11 cellular contexts compared by ENCODE assay signal in the genomic region with DNA sequence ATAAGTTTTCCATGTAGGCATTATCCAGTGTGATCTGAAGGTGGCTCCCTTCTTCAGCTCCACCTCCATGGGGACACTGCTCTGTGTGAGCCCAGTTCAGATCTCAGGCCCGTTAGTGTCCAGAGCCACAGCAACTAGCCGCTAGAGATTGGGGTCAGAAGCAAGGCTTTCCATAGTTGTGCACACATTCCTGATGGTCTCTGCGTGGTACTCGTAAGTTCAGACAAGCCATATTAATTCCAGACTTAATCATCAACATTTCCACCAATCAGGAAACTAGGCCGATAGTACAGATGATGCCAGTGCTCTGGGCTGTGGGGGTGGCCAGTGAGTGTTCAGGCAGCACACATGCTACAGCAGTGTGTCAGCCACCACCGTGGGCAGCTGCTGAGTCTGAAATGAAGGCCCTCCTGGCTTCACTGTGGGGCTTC. TPM values are rescaled to one million over a fixed set of nuclear protein-coding genes. Genes with fewer than 3 reads are reported as not detected.
DNase-seq lines count a peak whose midpoint lies in the region; ATAC-seq and TF ChIP-seq lines count a peak whose summit lies in the region.
"Had no signal": no experiment of that assay in that cellular context is flagged by ENCODE, and none has a peak within 500 bp of the region (broad histone marks: within the 10 kb centered on the region; RNA-seq: fewer than 3 reads in every experiment).

No MANE protein-coding gene starts in this region.

- H3K4me2 ChIP-seq in parathyroid adenoma (ENCODE audit: low read length) (no peak overlapping the region), neural progenitor cell (no peak overlapping the region)

- H3K36me3 ChIP-seq in endodermal cell (ENCODE audit: control insufficient read depth, insufficient read depth, low read length) (no peaks in the 10 kb centered on the region), parathyroid adenoma (ENCODE audit: control insufficient read depth, insufficient read depth, low read length) (no peaks in the 10 kb centered on the region), neural progenitor cell (no peaks in the 10 kb centered on the region)

- no peaks in the 10 kb centered on the region for H3F3A ChIP-seq in neural progenitor cell (ENCODE audit: low read depth)

- H3K9me3 Mint-ChIP-seq in endodermal cell: peaks cover 14% of the 10 kb centered on the region
- H3K9me3 Mint-ChIP-seq in CD4-positive, alpha-beta T cell: no peaks in the 10 kb centered on the region
- peaks cover 2% of the 10 kb centered on the region for H3K9me3 Mint-ChIP-seq in neural progenitor cell

- H4K20me1 ChIP-seq in neural progenitor cell (ENCODE audit: low read depth): no peaks in the 10 kb centered on the region

- H3K4me3 Mint-ChIP-seq in endodermal cell: no peak overlapping the region
- no peak overlapping the region for H3K4me3 Mint-ChIP-seq in CD4-positive, alpha-beta T cell
- no peak overlapping the region for H3K4me3 Mint-ChIP-seq in neural progenitor cell

- no peak overlapping the region for H3K27ac Mint-ChIP-seq in endodermal cell
- no peak overlapping the region for H3K27ac Mint-ChIP-seq in CD4-positive, alpha-beta T cell
- H3K27ac Mint-ChIP-seq in neural progenitor cell: no peak overlapping the region

- peak; percentile 11 for TF ChIP-seq CTCF in endodermal cell (conservative IDR thresholded peaks at IDR 0.05)
- TF ChIP-seq CTCF in parathyroid adenoma (IDR thresholded peaks at IDR 0.05): no peak
- TF ChIP-seq CTCF in CD4-positive, alpha-beta T cell (IDR thresholded peaks at IDR 0.05): no peak
- TF ChIP-seq CTCF in neural progenitor cell (IDR thresholded peaks at IDR 0.05): no peak

- no peak overlapping the region for H3K9ac ChIP-seq in endodermal cell (ENCODE audit: extremely low read depth, low read length, poor library complexity, severe bottlenecking)
- no peak overlapping the region for H3K9ac ChIP-seq in parathyroid adenoma
- H3K9ac ChIP-seq in neural progenitor cell: no peak overlapping the region

- no peaks in the 10 kb centered on the region for H3K27me3 ChIP-seq in endodermal cell (ENCODE audit: control insufficient read depth, insufficient read depth, low read length, poor library complexity, severe bottlenecking)
- no peaks in the 10 kb centered on the region for H3K27me3 ChIP-seq in parathyroid adenoma (ENCODE audit: control insufficient read depth, insufficient read depth, low read length)
- H3K27me3 ChIP-seq in CD4-positive, alpha-beta T cell (ENCODE audit: control insufficient read depth, insufficient read depth, low read length): no peaks in the 10 kb centered on the region
- no peaks in the 10 kb centered on the region for H3K27me3 ChIP-seq in neural progenitor cell

- DNase-seq in GM03348 (ENCODE audit: low spot score) (peak; percentile 92), endodermal cell (no peak), neural progenitor cell (ENCODE audit: low spot score) (no peak)
- DNase-seq in CD4-positive, alpha-beta T cell: no peak
- DNase-seq: activated naive CD4-positive, alpha-beta T cell treated with Interleukin-2 at 50 U/mL for 16 hours; KBM-7; SHP77 had no signal

- H3K36me3 Mint-ChIP-seq in endodermal cell (ENCODE audit: low read depth): peaks cover 5% of the 10 kb centered on the region
- peaks cover 12% of the 10 kb centered on the region for H3K36me3 Mint-ChIP-seq in CD4-positive, alpha-beta T cell (ENCODE audit: low read depth)
- peaks cover 6% of the 10 kb centered on the region for H3K36me3 Mint-ChIP-seq in neural progenitor cell

- intact Hi-C loops in CD4-positive, alpha-beta T cell (cut with DNase I, micrococcal nuclease): no loop called here

- H3K4me1 Mint-ChIP-seq in endodermal cell (peaks cover 4% of the 10 kb centered on the region), neural progenitor cell (no peaks in the 10 kb centered on the region)
- no peaks in the 10 kb centered on the region for H3K4me1 Mint-ChIP-seq in CD4-positive, alpha-beta T cell (ENCODE audit: low read depth)

- H3K9me3 ChIP-seq in endodermal cell (ENCODE audit: control insufficient read depth, low read length) (peaks cover 19% of the 10 kb centered on the region), parathyroid adenoma (ENCODE audit: control insufficient read depth, low read length) (no peaks in the 10 kb centered on the region), neural progenitor cell (ENCODE audit: low read depth) (no peaks in the 10 kb centered on the region)
- no peaks in the 10 kb centered on the region for H3K9me3 ChIP-seq in CD4-positive, alpha-beta T cell (ENCODE audit: control insufficient read depth, low read length)

- peaks cover 4% of the 10 kb centered on the region for H3K27me3 Mint-ChIP-seq in endodermal cell (ENCODE audit: insufficient read depth)
- no peaks in the 10 kb centered on the region for H3K27me3 Mint-ChIP-seq in CD4-positive, alpha-beta T cell
- no peaks in the 10 kb centered on the region for H3K27me3 Mint-ChIP-seq in neural progenitor cell (ENCODE audit: insufficient read depth, low read depth)

- H3K79me2 ChIP-seq in parathyroid adenoma (no peaks in the 10 kb centered on the region), neural progenitor cell (ENCODE audit: low read depth) (no peaks in the 10 kb centered on the region)

- peak overlapping the region; percentile 42 for H2AFZ ChIP-seq in parathyroid adenoma
- no peak overlapping the region for H2AFZ ChIP-seq in neural progenitor cell (replicated peaks)

- no peak for ATAC-seq in CD4-positive, alpha-beta T cell (ENCODE audit: poor library complexity)
- ATAC-seq in GM18870 (IDR thresholded peaks at IDR 0.05; ENCODE audit: unreplicated experiment) (no peak), GM18505 (IDR thresholded peaks at IDR 0.05; ENCODE audit: unreplicated experiment) (no peak)

- CTCF ChIA-PET in CD4-positive, alpha-beta T cell (lab: Charles Lee): interaction anchor here (1.0 kb wide), 1 partner anchor 60 kb away, joined by 3 read pairs; no protein-coding TSS in a partner anchor

- H3K4me3 ChIP-seq in endodermal cell (ENCODE audit: low read length) (no peak overlapping the region), parathyroid adenoma (ENCODE audit: low read depth, low read length) (no peak overlapping the region), neural progenitor cell (no peak overlapping the region)

- WGBS in endodermal cell (ENCODE audit: insufficient coverage in 1 of 2, insufficient read length in 1 of 2), 2 experiments: 82 to 100% methylated on average over 2 to 6 of the region's 6 CpGs

- H3K4me1 ChIP-seq in endodermal cell (ENCODE audit: control insufficient read depth, insufficient read depth, low read length) (peaks cover 3% of the 10 kb centered on the region), parathyroid adenoma (no peaks in the 10 kb centered on the region), neural progenitor cell (no peaks in the 10 kb centered on the region)

- TF ChIP-seq POLR2A in GM18505 (IDR thresholded peaks at IDR 0.05; ENCODE audit: borderline replicate concordance, extremely low read depth, insufficient read depth, insufficient read length): no peak

- H3K27ac ChIP-seq in endodermal cell (ENCODE audit: low read depth, low read length) (no peak overlapping the region), parathyroid adenoma (no peak overlapping the region), neural progenitor cell (no peak overlapping the region)
- no peak overlapping the region for H3K27ac ChIP-seq in CD4-positive, alpha-beta T cell (ENCODE audit: low read depth, low read length)

- POLR2A ChIA-PET in CD4-positive, alpha-beta T cell (lab: Charles Lee): no interaction called here

TF ChIP-seq in PFSK-1, 5 proteins besides CTCF, POLR2A, EP300 and RAD21:
- TF ChIP-seq TAF1 (IDR thresholded peaks at IDR 0.05; ENCODE audit: borderline replicate concordance, insufficient read depth, low read length): peak; percentile 36; the same call in 1 of the 2 replicates
- TF ChIP-seq POLR2AphosphoS5 (IDR thresholded peaks at IDR 0.05; ENCODE audit: low read depth, low read length): no peak
- no peak for TF ChIP-seq SIN3A (IDR thresholded peaks at IDR 0.05; ENCODE audit: borderline replicate concordance, insufficient read depth, low read length)
- TF ChIP-seq, protein P1, sequence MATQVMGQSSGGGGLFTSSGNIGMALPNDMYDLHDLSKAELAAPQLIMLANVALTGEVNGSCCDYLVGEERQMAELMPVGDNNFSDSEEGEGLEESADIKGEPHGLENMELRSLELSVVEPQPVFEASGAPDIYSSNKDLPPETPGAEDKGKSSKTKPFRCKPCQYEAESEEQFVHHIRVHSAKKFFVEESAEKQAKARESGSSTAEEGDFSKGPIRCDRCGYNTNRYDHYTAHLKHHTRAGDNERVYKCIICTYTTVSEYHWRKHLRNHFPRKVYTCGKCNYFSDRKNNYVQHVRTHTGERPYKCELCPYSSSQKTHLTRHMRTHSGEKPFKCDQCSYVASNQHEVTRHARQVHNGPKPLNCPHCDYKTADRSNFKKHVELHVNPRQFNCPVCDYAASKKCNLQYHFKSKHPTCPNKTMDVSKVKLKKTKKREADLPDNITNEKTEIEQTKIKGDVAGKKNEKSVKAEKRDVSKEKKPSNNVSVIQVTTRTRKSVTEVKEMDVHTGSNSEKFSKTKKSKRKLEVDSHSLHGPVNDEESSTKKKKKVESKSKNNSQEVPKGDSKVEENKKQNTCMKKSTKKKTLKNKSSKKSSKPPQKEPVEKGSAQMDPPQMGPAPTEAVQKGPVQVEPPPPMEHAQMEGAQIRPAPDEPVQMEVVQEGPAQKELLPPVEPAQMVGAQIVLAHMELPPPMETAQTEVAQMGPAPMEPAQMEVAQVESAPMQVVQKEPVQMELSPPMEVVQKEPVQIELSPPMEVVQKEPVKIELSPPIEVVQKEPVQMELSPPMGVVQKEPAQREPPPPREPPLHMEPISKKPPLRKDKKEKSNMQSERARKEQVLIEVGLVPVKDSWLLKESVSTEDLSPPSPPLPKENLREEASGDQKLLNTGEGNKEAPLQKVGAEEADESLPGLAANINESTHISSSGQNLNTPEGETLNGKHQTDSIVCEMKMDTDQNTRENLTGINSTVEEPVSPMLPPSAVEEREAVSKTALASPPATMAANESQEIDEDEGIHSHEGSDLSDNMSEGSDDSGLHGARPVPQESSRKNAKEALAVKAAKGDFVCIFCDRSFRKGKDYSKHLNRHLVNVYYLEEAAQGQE (IDR thresholded peaks at IDR 0.05; ENCODE audit: insufficient read depth in 1 of 2, low read depth in 2 of 2, low read length in 2 of 2): no peak
- TF ChIP-seq FOXP2 (optimal IDR thresholded peaks at IDR 0.05; ENCODE audit: borderline replicate concordance, extremely low read depth, extremely low read length, insufficient read depth): no peak

RNA-seq across cellular contexts. Expression of a gene that starts 17.5 kb away (rescaled TPM):
- polyA plus RNA-seq in PFSK-1 (2012; ENCODE audit: insufficient read length, low read depth): 123 TPM
- total RNA-seq in endodermal cell (100 to 1,000 TPM; 121 to 123 TPM), neural progenitor cell (ENCODE audit: low replicate concordance) (80.5 and 150 TPM in 2 replicates)
- 118 TPM for polyA plus RNA-seq in endodermal cell (2013, experiment 1 of 2)
- 104 TPM for polyA plus RNA-seq in endodermal cell (2013, experiment 2 of 2)
- 10 to 100 TPM; 53.2 to 58.3 TPM for total RNA-seq in CD4-positive, alpha-beta T cell
